12 cellular contexts compared by ENCODE assay signal in genomic region chr4:39565925-39566630, GRCh38. TPM values are rescaled to one million over a fixed set of nuclear protein-coding genes. Genes with fewer than 3 reads are reported as not detected.
A peak's percentile ranks its signal among the peaks of the same experiment; 100 is the strongest.
DNase-seq lines count a peak whose midpoint lies in the region; ATAC-seq and TF ChIP-seq lines count a peak whose summit lies in the region.
"Had no signal": no experiment of that assay in that cellular context is flagged by ENCODE, and none has a peak within 500 bp of the region (broad histone marks: within the 10 kb centered on the region; RNA-seq: fewer than 3 reads in every experiment).

No MANE protein-coding gene starts in this region.

- no peaks in the 10 kb centered on the region for H3K27me3 ChIP-seq in hepatocyte
- H3K27me3 ChIP-seq: tibial nerve had no signal

- peaks cover 10% of the 10 kb centered on the region for H3K9me3 Mint-ChIP-seq in T-helper 2 cell treated with Interferon-gamma antibody and Interleukin-4, amounts not matched to agents 5 μg/mL and 100 μg/mL, for 36 hours

- H3K4me3 Mint-ChIP-seq in T-helper 2 cell treated with Interferon-gamma antibody and Interleukin-4, amounts not matched to agents 5 μg/mL and 100 μg/mL, for 36 hours: no peak overlapping the region

- H3K36me3 Mint-ChIP-seq in T-helper 2 cell treated with Interferon-gamma antibody and Interleukin-4, amounts not matched to agents 5 μg/mL and 100 μg/mL, for 36 hours (ENCODE audit: low read depth): peaks cover 2% of the 10 kb centered on the region

- H3K36me3 ChIP-seq in hepatocyte (replicated peaks; ENCODE audit: insufficient read depth, low read depth): no peaks in the 10 kb centered on the region

- DNase-seq in A172 (ENCODE audit: low spot score): peak; percentile 73
- DNase-seq in HFF-Myc (ENCODE audit: extremely low read depth, low read depth): peak; percentile 33
- DNase-seq in astrocyte of the hippocampus (ENCODE audit: low read depth, low spot score): peak; percentile 76
- peak; percentile 40 for DNase-seq in hepatocyte (ENCODE audit: low spot score)
- no peak for DNase-seq in medulla oblongata (ENCODE audit: extremely low spot score)
- no peak for DNase-seq in T-helper 2 cell treated with Interferon-gamma antibody and Interleukin-4, amounts not matched to agents 5 μg/mL and 100 μg/mL, for 36 hours (ENCODE audit: low spot score)
- DNase-seq: 8988T, H7, NCI-H510A treated with DMSO at 0.1 percent for 48 hours had no signal

- no peak overlapping the region for H3K4me2 ChIP-seq in hepatocyte

- H4K20me1 ChIP-seq in hepatocyte (ENCODE audit: insufficient read depth, poor library complexity, severe bottlenecking): no peaks in the 10 kb centered on the region

- H3K4me1 Mint-ChIP-seq in T-helper 2 cell treated with Interferon-gamma antibody and Interleukin-4, amounts not matched to agents 5 μg/mL and 100 μg/mL, for 36 hours (ENCODE audit: low read depth): peaks cover 5% of the 10 kb centered on the region

- H3K4me1 ChIP-seq in hepatocyte (ENCODE audit: insufficient read depth): peaks cover 8% of the 10 kb centered on the region

- TF ChIP-seq CTCF in HFF-Myc (IDR thresholded peaks at IDR 0.05; ENCODE audit: low read depth, low read length, missing control alignments): no peak
- no peak for TF ChIP-seq CTCF in hepatocyte (IDR thresholded peaks at IDR 0.05; ENCODE audit: poor library complexity)

- no peak overlapping the region for H2AFZ ChIP-seq in hepatocyte

- no peak for ATAC-seq in GM21447 (IDR thresholded peaks at IDR 0.05; ENCODE audit: unreplicated experiment)
- no peak for ATAC-seq in HG03571 (IDR thresholded peaks at IDR 0.05; ENCODE audit: unreplicated experiment)

- WGBS in hepatocyte (ENCODE audit: low lambda C conversion rate, missing lambda C conversion rate): 91% methylated on average over 6 of the region's 6 CpGs

- H3K9me3 ChIP-seq in hepatocyte (ENCODE audit: low read depth): no peaks in the 10 kb centered on the region
- H3K9me3 ChIP-seq: tibial nerve had no signal

- H3K27me3 Mint-ChIP-seq in T-helper 2 cell treated with Interferon-gamma antibody and Interleukin-4, amounts not matched to agents 5 μg/mL and 100 μg/mL, for 36 hours (ENCODE audit: low read depth): no peaks in the 10 kb centered on the region

- H3K9me2 ChIP-seq in hepatocyte (replicated peaks; ENCODE audit: insufficient read depth): no peaks in the 10 kb centered on the region

- peak overlapping the region; percentile 72 for H3K27ac ChIP-seq in hepatocyte
- H3K27ac ChIP-seq: tibial nerve had no signal

- H3K27ac Mint-ChIP-seq in T-helper 2 cell treated with Interferon-gamma antibody and Interleukin-4, amounts not matched to agents 5 μg/mL and 100 μg/mL, for 36 hours: no peak overlapping the region

- H3K4me3 ChIP-seq in HFF-Myc (replicated peaks; ENCODE audit: low read depth, low read length) (no peak overlapping the region), hepatocyte (no peak overlapping the region)
- H3K4me3 ChIP-seq: tibial nerve had no signal

- peaks cover 15% of the 10 kb centered on the region for H3K79me2 ChIP-seq in hepatocyte

RNA-seq across cellular contexts. Expression of gene UGDH, which starts 38.8 kb away (rescaled TPM):
- 71.1 and 82.8 TPM in 2 replicates for total RNA-seq in A172 (2014; rRNA removed; shearing (Covaris generic))
- total RNA-seq in hepatocyte: 337 and 374 TPM in 2 replicates
- polyA plus RNA-seq in hepatocyte: 192 and 223 TPM in 2 replicates

Comparison
In these comparisons a context has a peak if more than half of its experiments do, and no peak if none do; other contexts are left out.
1. DNase-seq: peak in A172 (single experiment), HFF-Myc (single experiment), astrocyte of the hippocampus (single experiment) and hepatocyte (single experiment); none in medulla oblongata (single experiment) and T-helper 2 cell treated with Interferon-gamma antibody and Interleukin-4, amounts not matched to agents 5 μg/mL and 100 μg/mL, for 36 hours (single experiment).